ENCODE assay signal across 12 cellular contexts in genomic region chr6:99416892-99417767, GRCh38. TPM values are rescaled to one million over a fixed set of nuclear protein-coding genes. Genes with fewer than 3 reads are reported as not detected.
DNase-seq lines count a peak whose midpoint lies in the region; ATAC-seq, FAIRE-seq and TF ChIP-seq lines count a peak whose summit lies in the region.
"Had no signal": no experiment of that assay in that cellular context is flagged by ENCODE, and none has a peak within 500 bp of the region (broad histone marks: within the 10 kb centered on the region; RNA-seq: fewer than 3 reads in every experiment).

No MANE protein-coding gene starts in this region.

- H3K4me1 ChIP-seq in GM12878 (ENCODE audit: control insufficient read depth, insufficient read depth, low read length): peaks cover 11% of the 10 kb centered on the region
- peaks cover 0 to 24% of the 10 kb centered on the region in 2 donors for H3K4me1 ChIP-seq in ascending aorta

- ATAC-seq in GM18520 (IDR thresholded peaks at IDR 0.05; ENCODE audit: unreplicated experiment) (peak; percentile 86), GM21390 (IDR thresholded peaks at IDR 0.05; ENCODE audit: unreplicated experiment) (peak; percentile 83), HG03108 (IDR thresholded peaks at IDR 0.05; ENCODE audit: unreplicated experiment) (peak; percentile 77), GM12878 (peak; percentile 86)
- ATAC-seq: right lobe of liver had no signal

- no peaks in the 10 kb centered on the region for H4K20me1 ChIP-seq in GM12878 (ENCODE audit: control insufficient read depth, insufficient read depth)

- H2AFZ ChIP-seq in GM12878 (ENCODE audit: control insufficient read depth, low read depth, low read length): no peak overlapping the region

- FAIRE-seq in GM12878 (lab: Jason Lieb, UNC): peak; percentile 23
- FAIRE-seq: keratinocyte had no signal

- CTCF ChIA-PET in GM12878 (lab: Yijun Ruan, JAX): interaction anchor here (1.0 to 1.7 kb wide), 6 partner anchors 9 to 86 kb away, joined by 3 to 10 read pairs (median 4); partner anchors contain the start of gene PNISR

- in situ Hi-C loops in GM12878 (cut with MboI): no loop called here

- SMC1A ChIA-PET in GM12878 (lab: Charles Lee; ENCODE audit: uncharacterized antibody, unreplicated experiment): interaction anchor here (0.7 to 3.1 kb wide), 8 partner anchors 9 to 146 kb away, joined by 3 to 21 read pairs (median 5); partner anchors contain the start of genes COQ3 and PNISR

- TF ChIP-seq POLR2A in GM12878 (IDR thresholded peaks at IDR 0.05; ENCODE audit: low read depth, low read length): no peak

- H3K9ac ChIP-seq in GM12878 (ENCODE audit: control insufficient read depth, insufficient read depth, low read length): no peak overlapping the region

- H3K9me3 ChIP-seq in GM12878 (replicated peaks; ENCODE audit: control insufficient read depth, insufficient read depth, low read length): no peaks in the 10 kb centered on the region
- H3K9me3 ChIP-seq in ascending aorta: no peaks in the 10 kb centered on the region
- H3K9me3 ChIP-seq: right lobe of liver had no signal

- RAD21 ChIA-PET in GM12878 (lab: Charles Lee; ENCODE audit: unreplicated experiment): interaction anchor here (1.0 to 1.4 kb wide), 4 partner anchors 9 to 194 kb away, joined by 3 to 8 read pairs (median 4); partner anchors contain the start of gene PNISR

- no peaks in the 10 kb centered on the region for H3K27me3 ChIP-seq in GM12878 (replicated peaks in 1 of 2; ENCODE audit: control insufficient read depth in 2 of 2, insufficient read depth in 2 of 2, low read length in 1 of 2)
- H3K27me3 ChIP-seq in ascending aorta: no peaks in the 10 kb centered on the region
- H3K27me3 ChIP-seq: right lobe of liver had no signal

- H3K4me2 ChIP-seq in GM12878 (ENCODE audit: control insufficient read depth, insufficient read depth): peak overlapping the region; percentile 68

- H3K4me3 ChIP-seq in GM12878 (peak overlapping the region; percentile 44; the same call in 1 of the 2 replicates), ascending aorta (no peak overlapping the region)
- H3K4me3 ChIP-seq: right lobe of liver had no signal

- H3K27ac ChIP-seq in GM12878 (ENCODE audit: control insufficient read depth, insufficient read depth): peak overlapping the region; percentile 10
- no peak overlapping the region for H3K27ac ChIP-seq in ascending aorta
- H3K27ac ChIP-seq: right lobe of liver, RWPE1 had no signal

- H3K79me2 ChIP-seq in GM12878 (ENCODE audit: control insufficient read depth, insufficient read depth, low read length): peaks cover 80% of the 10 kb centered on the region

- peaks cover 0 to 7% of the 10 kb centered on the region in 2 experiments; a peak in 3 of 4 replicates for H3K36me3 ChIP-seq in GM12878 (ENCODE audit: control insufficient read depth in 2 of 2, insufficient read depth in 2 of 2, low read length in 1 of 2)
- peaks cover 0 to 4% of the 10 kb centered on the region in 2 donors for H3K36me3 ChIP-seq in ascending aorta
- H3K36me3 ChIP-seq: right lobe of liver had no signal

- no peak for TF ChIP-seq EP300 in GM12878 (IDR thresholded peaks at IDR 0.05; ENCODE audit: borderline replicate concordance in 1 of 2, control insufficient read depth in 1 of 2, low read depth in 2 of 2, low read length in 2 of 2)

- DNase-seq in GM12878 (ENCODE audit: low read depth, low spot score): peak; percentile 38
- no peak for DNase-seq in ureter (ENCODE audit: low spot score)
- DNase-seq in ascending aorta (ENCODE audit: low spot score in 2 of 2): no peak
- DNase-seq in activated effector memory CD4-positive, alpha-beta T cell treated with Interleukin-2 at 50 U/mL for 16 hours: no peak
- DNase-seq in AML-193 (lab: John Stamatoyannopoulos, UW): no peak
- DNase-seq: right lobe of liver; stimulated activated naive CD4-positive, alpha-beta T cell treated with Interleukin-2 at 50 U/mL for 16 hours had no signal

- no peak for TF ChIP-seq CTCF in GM12878 (IDR thresholded peaks at IDR 0.05 in 2 of 3, conservative IDR thresholded peaks at IDR 0.05 in 1 of 3; ENCODE audit: control insufficient read depth in 2 of 3, extremely low read depth in 1 of 3, insufficient read depth in 1 of 3, low read depth in 3 of 3, low read length in 3 of 3)
- no peak for TF ChIP-seq CTCF in ascending aorta (IDR thresholded peaks at IDR 0.05)

- POLR2A ChIA-PET in GM12878 (lab: Charles Lee): interaction anchor here (0.6 to 0.8 kb wide), 3 partner anchors 24 to 151 kb away, joined by 3 to 9 read pairs (median 4); partner anchors contain the start of gene CCNC

- intact Hi-C loops in GM12878 (cut with micrococcal nuclease; ENCODE audit: unreplicated experiment) (loop anchor here (2.0 kb wide), 1 partner anchor 16 kb away; no protein-coding TSS in a partner anchor), ascending aorta (cut with DNase I) (no loop called here)

- WGBS in GM12878 (ENCODE audit: insufficient coverage, insufficient replicate concordance, low lambda C conversion rate, missing lambda C conversion rate): 2% methylated on average over 9 of the region's 9 CpGs

- no TSS peak for BruUV-seq in GM12878 (replicated peaks; lab: Mats Ljungman, UMichigan)

- TF ChIP-seq RAD21 in GM12878 (IDR thresholded peaks at IDR 0.05; ENCODE audit: insufficient read depth, low read depth, low read length): no peak

TF ChIP-seq in GM12878, 131 proteins besides CTCF, POLR2A, EP300 and RAD21 (continues in another document):
- no peak for TF ChIP-seq HDAC2 (IDR thresholded peaks at IDR 0.05)
- TF ChIP-seq ZNF24 (IDR thresholded peaks at IDR 0.05): no peak
- no peak for TF ChIP-seq LARP7 (IDR thresholded peaks at IDR 0.05)
- no peak for TF ChIP-seq MYB (IDR thresholded peaks at IDR 0.05; ENCODE audit: borderline replicate concordance, low read depth, low read length)
- no peak for TF ChIP-seq ZNF622 (IDR thresholded peaks at IDR 0.05)
- no peak for TF ChIP-seq ZNF274 (IDR thresholded peaks at IDR 0.05; ENCODE audit: insufficient read depth, insufficient read length)
- TF ChIP-seq, protein P1, sequence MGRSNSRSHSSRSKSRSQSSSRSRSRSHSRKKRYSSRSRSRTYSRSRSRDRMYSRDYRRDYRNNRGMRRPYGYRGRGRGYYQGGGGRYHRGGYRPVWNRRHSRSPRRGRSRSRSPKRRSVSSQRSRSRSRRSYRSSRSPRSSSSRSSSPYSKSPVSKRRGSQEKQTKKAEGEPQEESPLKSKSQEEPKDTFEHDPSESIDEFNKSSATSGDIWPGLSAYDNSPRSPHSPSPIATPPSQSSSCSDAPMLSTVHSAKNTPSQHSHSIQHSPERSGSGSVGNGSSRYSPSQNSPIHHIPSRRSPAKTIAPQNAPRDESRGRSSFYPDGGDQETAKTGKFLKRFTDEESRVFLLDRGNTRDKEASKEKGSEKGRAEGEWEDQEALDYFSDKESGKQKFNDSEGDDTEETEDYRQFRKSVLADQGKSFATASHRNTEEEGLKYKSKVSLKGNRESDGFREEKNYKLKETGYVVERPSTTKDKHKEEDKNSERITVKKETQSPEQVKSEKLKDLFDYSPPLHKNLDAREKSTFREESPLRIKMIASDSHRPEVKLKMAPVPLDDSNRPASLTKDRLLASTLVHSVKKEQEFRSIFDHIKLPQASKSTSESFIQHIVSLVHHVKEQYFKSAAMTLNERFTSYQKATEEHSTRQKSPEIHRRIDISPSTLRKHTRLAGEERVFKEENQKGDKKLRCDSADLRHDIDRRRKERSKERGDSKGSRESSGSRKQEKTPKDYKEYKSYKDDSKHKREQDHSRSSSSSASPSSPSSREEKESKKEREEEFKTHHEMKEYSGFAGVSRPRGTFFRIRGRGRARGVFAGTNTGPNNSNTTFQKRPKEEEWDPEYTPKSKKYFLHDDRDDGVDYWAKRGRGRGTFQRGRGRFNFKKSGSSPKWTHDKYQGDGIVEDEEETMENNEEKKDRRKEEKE (IDR thresholded peaks at IDR 0.05): no peak
- no peak for TF ChIP-seq SMARCA5 (IDR thresholded peaks at IDR 0.05)
- TF ChIP-seq CREB1 (IDR thresholded peaks at IDR 0.05; ENCODE audit: low read depth): no peak

RNA-seq across cellular contexts. Expression of gene PNISR, which starts 8.0 kb away (rescaled TPM):
- 1,195 and 1,218 TPM in 2 replicates for total RNA-seq in GM12878 (2013; cell fraction: nucleolus; rRNA removed)
- total RNA-seq in GM12878 (2014; rRNA removed) (104 and 136 TPM in 2 replicates), GM12878 (2014; rRNA removed; fragmentation: Illumina TruSeq; extraction: Trizol) (130 and 137 TPM in 2 replicates), GM12878 (2021) (84.0 and 105 TPM in 2 replicates), ureter (133 TPM), ascending aorta (60.2 TPM)
- polyA plus RNA-seq in GM12878 (2011; ENCODE audit: low read depth): 98.1 TPM
- polyA plus RNA-seq in GM12878 (2011; rRNA removed) (153 and 241 TPM in 2 replicates), GM12878 (2014; fragmentation: Illumina TruSeq; extraction: Trizol) (180 and 254 TPM in 2 replicates), GM12878 (2014; fragmentation: Nextera tagmentation; extraction: Ambion mirVana) (100 to 1,000 TPM in 1 of 2 experiments, 10 to 100 TPM in 1; 94.6 to 103 TPM), GM12878 (2014; rRNA removed) (96.9 and 120 TPM in 2 replicates), GM12878 (2016; fragmentation: Nextera tagmentation; extraction: Ambion mirVana) (10 to 100 TPM; 79.1 to 81.1 TPM)
- polyA plus RNA-seq in GM12878 (2011; cell fraction: cytosol; rRNA removed): 41.7 and 45.9 TPM in 2 replicates
- 301 and 428 TPM in 2 replicates for polyA plus RNA-seq in GM12878 (2011; cell fraction: nucleus; rRNA removed)
- polyA plus RNA-seq in GM12878 (2012): 134 and 145 TPM in 2 replicates
- 63.4 and 68.4 TPM in 2 replicates for polyA minus RNA-seq in GM12878 (2011; rRNA and poly(A)+ RNA removed)
- polyA minus RNA-seq in GM12878 (2011; cell fraction: cytosol; rRNA and poly(A)+ RNA removed): 26.2 and 29.3 TPM in 2 replicates
- 115 and 137 TPM in 2 replicates for polyA minus RNA-seq in GM12878 (2011; cell fraction: nucleus; rRNA and poly(A)+ RNA removed)

RNA-seq across cellular contexts. Expression of gene COQ3, which starts 23.1 kb away (rescaled TPM):
- 0.88 and 2.7 TPM in 2 replicates for total RNA-seq in GM12878 (2013; cell fraction: nucleolus; rRNA removed)
- 9.3 and 10.7 TPM in 2 replicates for total RNA-seq in GM12878 (2014; rRNA removed)
- 13.6 and 14.1 TPM in 2 replicates for total RNA-seq in GM12878 (2014; rRNA removed; fragmentation: Illumina TruSeq; extraction: Trizol)
- 11.4 and 11.9 TPM in 2 replicates for total RNA-seq in GM12878 (2021)
- polyA plus RNA-seq in GM12878 (2011; ENCODE audit: low read depth): 3.6 TPM
- polyA plus RNA-seq in GM12878 (2011; rRNA removed): 16.4 and 22.8 TPM in 2 replicates
- polyA plus RNA-seq in GM12878 (2011; cell fraction: cytosol; rRNA removed): 8.9 and 10.6 TPM in 2 replicates
- polyA plus RNA-seq in GM12878 (2011; cell fraction: nucleus; rRNA removed): 7.9 and 8.0 TPM in 2 replicates
- polyA plus RNA-seq in GM12878 (2012): 5.4 and 7.1 TPM in 2 replicates
- 15.5 and 19.3 TPM in 2 replicates for polyA plus RNA-seq in GM12878 (2014; fragmentation: Illumina TruSeq; extraction: Trizol)
- 10 to 100 TPM; 43.3 to 50.6 TPM for polyA plus RNA-seq in GM12878 (2014; fragmentation: Nextera tagmentation; extraction: Ambion mirVana)
- polyA plus RNA-seq in GM12878 (2014; rRNA removed): 13.3 and 13.5 TPM in 2 replicates
- polyA plus RNA-seq in GM12878 (2016; fragmentation: Nextera tagmentation; extraction: Ambion mirVana): 10 to 100 TPM; 26.8 to 27.9 TPM
- polyA minus RNA-seq in GM12878 (2011; rRNA and poly(A)+ RNA removed): 4.2 and 7.0 TPM in 2 replicates
- polyA minus RNA-seq in GM12878 (2011; cell fraction: cytosol; rRNA and poly(A)+ RNA removed): 2.0 and 4.6 TPM in 2 replicates
- polyA minus RNA-seq in GM12878 (2011; cell fraction: nucleus; rRNA and poly(A)+ RNA removed): 0.29 and 0.73 TPM in 2 replicates
- total RNA-seq in ureter: 10.9 TPM
- total RNA-seq in ascending aorta: 1.7 TPM
